20 cellular contexts compared by ENCODE assay signal in genomic region chr10:131568866-131569265, GRCh38.
DNase-seq lines count a peak whose midpoint lies in the region; ATAC-seq lines count a peak whose summit lies in the region.
"Had no signal": no experiment of that assay in that cellular context is flagged by ENCODE, and none has a peak within 500 bp of the region (broad histone marks: within the 10 kb centered on the region; RNA-seq: fewer than 3 reads in every experiment).

No MANE protein-coding gene starts in this region.

- no peak overlapping the region for H2BK120ac ChIP-seq in neuronal stem cell (ENCODE audit: low read depth, low read length)

- no peaks in the 10 kb centered on the region for H3K27me3 Mint-ChIP-seq in activated CD8-positive, alpha-beta memory T cell treated with anti-CD3 and anti-CD28 coated beads, Interleukin-2, amount 10 ng/mL, durations not matched to agents 7 days and 5 days
- H3K27me3 Mint-ChIP-seq: B cell had no signal

- H3K27ac Mint-ChIP-seq in activated CD8-positive, alpha-beta memory T cell treated with anti-CD3 and anti-CD28 coated beads, Interleukin-2, amount 10 ng/mL, durations not matched to agents 7 days and 5 days: no peak overlapping the region
- H3K27ac Mint-ChIP-seq: B cell; CD4-positive, alpha-beta memory T cell had no signal

- H3K14ac ChIP-seq in neuronal stem cell (ENCODE audit: low read length): no peak overlapping the region

- H3K27ac ChIP-seq in BLaER1 (no peak overlapping the region), neuronal stem cell (replicated peaks; ENCODE audit: low read length) (no peak overlapping the region)
- H3K27ac ChIP-seq: 22Rv1, GM23248 had no signal

- no peak overlapping the region for H2AFZ ChIP-seq in neuronal stem cell (ENCODE audit: low read length)
- H2AFZ ChIP-seq: GM23248 had no signal

- peaks cover 7% of the 10 kb centered on the region for H3K9me3 Mint-ChIP-seq in activated CD8-positive, alpha-beta memory T cell treated with anti-CD3 and anti-CD28 coated beads, Interleukin-2, amount 10 ng/mL, durations not matched to agents 7 days and 5 days (ENCODE audit: low read depth)

- H3K36me3 ChIP-seq in BLaER1 (no peaks in the 10 kb centered on the region), neuronal stem cell (replicated peaks in 1 of 2; ENCODE audit: control insufficient read depth in 2 of 2, insufficient read depth in 2 of 2, low read length in 2 of 2) (no peaks in the 10 kb centered on the region)

- peak overlapping the region; percentile 3 for H2BK15ac ChIP-seq in neuronal stem cell (ENCODE audit: low read length)

- H4K91ac ChIP-seq in neuronal stem cell (ENCODE audit: low read depth, low read length, poor library complexity): no peak overlapping the region

- H3K9ac ChIP-seq in BLaER1 (no peak overlapping the region), neuronal stem cell (ENCODE audit: low read depth, low read length, poor library complexity) (no peak overlapping the region)
- H3K9ac ChIP-seq: GM23248 had no signal

- WGBS in neuronal stem cell (ENCODE audit: extremely low coverage in 2 of 2, insufficient read length in 2 of 2, insufficient replicate concordance in 1 of 2), 2 donors: no CpG with 5 or more reads among the region's 7 CpGs

- H3K4me2 ChIP-seq in BLaER1 (peak overlapping the region; percentile 41; the same call in 1 of the 2 replicates), neuronal stem cell (ENCODE audit: insufficient read depth, low read length, poor library complexity, severe bottlenecking) (no peak overlapping the region)

- H3K23ac ChIP-seq in neuronal stem cell (ENCODE audit: low read depth, low read length, poor library complexity): no peak overlapping the region

- DNase-seq in activated CD8-positive, alpha-beta memory T cell treated with anti-CD3 and anti-CD28 coated beads, Interleukin-2, amount 10 ng/mL, durations not matched to agents 7 days and 5 days: peak; percentile 23
- no peak for DNase-seq in activated CD8-positive, alpha-beta memory T cell treated with anti-CD3 and anti-CD28 coated beads for 24 hours
- peak; percentile 35 for DNase-seq in ecto neural progenitor cell (ENCODE audit: low spot score)
- DNase-seq in neuronal stem cell (ENCODE audit: low spot score): no peak
- DNase-seq in DMS 273 (lab: John Stamatoyannopoulos, UW; ENCODE audit: unreplicated experiment): no peak
- no peak for DNase-seq in DMS79 (lab: John Stamatoyannopoulos, UW)
- DNase-seq in stimulated activated CD4-positive, alpha-beta T cell treated with anti-CD3 and anti-CD28 coated beads, Interleukin-4, amount 100 ng/mL, for 24 hours: no peak
- DNase-seq: C1 segment of cervical spinal cord; Calu3; CD4-positive, alpha-beta memory T cell; COR-L47; EL; GDM1; GM23248; H7; HCEC 1CT had no signal

- no peak overlapping the region for H2AK5ac ChIP-seq in neuronal stem cell (ENCODE audit: low read depth, low read length)

- no peak overlapping the region for H3K4me3 ChIP-seq in BLaER1
- no peak overlapping the region for H3K4me3 ChIP-seq in neuronal stem cell (ENCODE audit: low read length in 2 of 2)
- H3K4me3 ChIP-seq: GM12878, GM23248 had no signal

- no peaks in the 10 kb centered on the region for H3K36me3 Mint-ChIP-seq in activated CD8-positive, alpha-beta memory T cell treated with anti-CD3 and anti-CD28 coated beads, Interleukin-2, amount 10 ng/mL, durations not matched to agents 7 days and 5 days
- H3K36me3 Mint-ChIP-seq: CD4-positive, alpha-beta memory T cell had no signal

- no peak overlapping the region for H2BK5ac ChIP-seq in neuronal stem cell (ENCODE audit: low read length)

- H3K9me3 ChIP-seq in BLaER1: peaks cover 15% of the 10 kb centered on the region
- no peaks in the 10 kb centered on the region for H3K9me3 ChIP-seq in neuronal stem cell (replicated peaks in 1 of 2; ENCODE audit: control insufficient read depth in 2 of 2, insufficient read depth in 1 of 2, low read depth in 1 of 2, low read length in 2 of 2)

- CTCF ChIA-PET in activated CD8-positive, alpha-beta memory T cell treated with anti-CD3 and anti-CD28 coated beads, Interleukin-2, amount 10 ng/mL, durations not matched to agents 7 days and 5 days (lab: Charles Lee): no interaction called here

- no peaks in the 10 kb centered on the region for H3K27me3 ChIP-seq in BLaER1
- no peaks in the 10 kb centered on the region for H3K27me3 ChIP-seq in neuronal stem cell (ENCODE audit: control insufficient read depth in 3 of 3, insufficient read depth in 3 of 3, low read depth in 1 of 3, low read length in 3 of 3)

- H4K8ac ChIP-seq in neuronal stem cell (ENCODE audit: low read depth, low read length): no peak overlapping the region

- H3K4ac ChIP-seq in neuronal stem cell (ENCODE audit: low read length): no peak overlapping the region

- no peaks in the 10 kb centered on the region for H3K4me1 Mint-ChIP-seq in activated CD8-positive, alpha-beta memory T cell treated with anti-CD3 and anti-CD28 coated beads, Interleukin-2, amount 10 ng/mL, durations not matched to agents 7 days and 5 days
- H3K4me1 Mint-ChIP-seq: B cell; CD4-positive, alpha-beta memory T cell had no signal

- no peak overlapping the region for H2BK12ac ChIP-seq in neuronal stem cell (ENCODE audit: low read length)

- ATAC-seq in activated CD8-positive, alpha-beta memory T cell treated with anti-CD3 and anti-CD28 coated beads, Interleukin-2, amount 10 ng/mL, durations not matched to agents 7 days and 5 days: no peak
- ATAC-seq: GM12878 had no signal

- H4K20me1 ChIP-seq in BLaER1: no peaks in the 10 kb centered on the region

- no peak overlapping the region for H3K4me3 Mint-ChIP-seq in activated CD8-positive, alpha-beta memory T cell treated with anti-CD3 and anti-CD28 coated beads, Interleukin-2, amount 10 ng/mL, durations not matched to agents 7 days and 5 days
- H3K4me3 Mint-ChIP-seq: B cell; CD4-positive, alpha-beta memory T cell had no signal

- peak overlapping the region; percentile 42 for H3K18ac ChIP-seq in neuronal stem cell (ENCODE audit: low read length)

- H3K79me1 ChIP-seq in neuronal stem cell (ENCODE audit: low read depth, low read length): no peaks in the 10 kb centered on the region

- H3K4me1 ChIP-seq in BLaER1 (peaks cover 28% of the 10 kb centered on the region), neuronal stem cell (ENCODE audit: control insufficient read depth in 2 of 2, insufficient read depth in 1 of 2, low read depth in 1 of 2, low read length in 2 of 2) (peaks cover 0 to 8% of the 10 kb centered on the region in 2 donors)

Comparison
In these comparisons a context has a peak if more than half of its experiments do, and no peak if none do; other contexts are left out.
1. DNase-seq: peak in activated CD8-positive, alpha-beta memory T cell treated with anti-CD3 and anti-CD28 coated beads, Interleukin-2, amount 10 ng/mL, durations not matched to agents 7 days and 5 days (single experiment) and ecto neural progenitor cell (single experiment); none in activated CD8-positive, alpha-beta memory T cell treated with anti-CD3 and anti-CD28 coated beads for 24 hours (single experiment), neuronal stem cell (single experiment), DMS 273 (single experiment), DMS79 (single experiment) and stimulated activated CD4-positive, alpha-beta T cell treated with anti-CD3 and anti-CD28 coated beads, Interleukin-4, amount 100 ng/mL, for 24 hours (single experiment).